ENCODE assay signal across 20 cellular contexts in the genomic region with DNA sequence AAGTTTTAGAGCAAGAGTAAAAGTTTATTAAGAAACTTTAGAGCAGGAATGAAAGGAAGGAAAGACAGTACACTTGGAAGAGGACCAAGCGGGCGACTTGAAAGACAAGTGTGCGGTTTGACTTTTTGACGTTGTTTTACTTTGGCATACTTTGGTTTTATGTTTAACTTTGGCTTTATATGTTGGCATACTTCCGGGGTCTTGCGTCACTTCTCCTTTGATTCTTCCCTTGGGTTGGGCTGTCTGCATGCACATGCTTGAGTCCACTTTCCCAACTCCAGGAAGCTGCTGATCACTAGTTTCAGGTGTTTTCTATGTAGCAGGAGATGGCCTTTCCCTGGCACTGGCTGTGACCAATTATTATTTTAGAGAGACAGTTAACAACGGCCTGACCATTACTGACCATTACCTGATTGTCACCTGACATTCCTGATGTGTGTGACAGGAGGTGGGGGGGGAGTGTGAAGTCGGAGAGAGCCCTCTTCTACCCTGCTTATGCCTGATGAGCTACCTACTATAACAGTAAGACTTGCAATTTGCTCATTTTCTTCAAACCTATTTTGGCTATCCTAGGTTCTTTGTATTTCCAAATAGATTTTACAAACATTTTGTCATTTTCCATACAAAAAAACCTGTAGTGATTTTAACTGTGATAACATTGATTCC. TPM values are rescaled to one million over a fixed set of nuclear protein-coding genes. Genes with fewer than 3 reads are reported as not detected.
DNase-seq lines count a peak whose midpoint lies in the region; ATAC-seq and TF ChIP-seq lines count a peak whose summit lies in the region.
"Had no signal": no experiment of that assay in that cellular context is flagged by ENCODE, and none has a peak within 500 bp of the region (broad histone marks: within the 10 kb centered on the region; RNA-seq: fewer than 3 reads in every experiment).

No MANE protein-coding gene starts in this region.

- DNase-seq in M059J (ENCODE audit: low read depth) (peak; percentile 90), right lobe of liver (peak in 2 of 3 donors; percentile 38 to 83), COLO668 (lab: John Stamatoyannopoulos, UW; ENCODE audit: unreplicated experiment) (no peak)
- DNase-seq in activated naive CD8-positive, alpha-beta T cell treated with anti-CD3 and anti-CD28 coated beads, Interleukin-2, amount 50 U/mL, for 24 hours = no peak
- DNase-seq: activated naive CD4-positive, alpha-beta T cell treated with anti-CD3 and anti-CD28 coated beads, Interleukin-2, amount 10 ng/mL, durations not matched to agents 7 days and 5 days; CD8-positive, alpha-beta memory T cell; naive thymus-derived CD8-positive, alpha-beta T cell; NCI-H1694; retina; stimulated activated CD4-positive, alpha-beta T cell treated with anti-CD3 and anti-CD28 coated beads, Interleukin-2, amount 100 ng/mL, for 24 hours; testis had no signal

- H3K9ac ChIP-seq in duodenal mucosa (ENCODE audit: low read depth in 1 of 2, low read length in 2 of 2) = no peak overlapping the region
- H3K9ac ChIP-seq: KMS-11 had no signal

- ATAC-seq in right lobe of liver (peak; percentile 69 to 84 (median 72)), HG03439 (IDR thresholded peaks at IDR 0.05; ENCODE audit: unreplicated experiment) (no peak), GM18517 (IDR thresholded peaks at IDR 0.05; ENCODE audit: unreplicated experiment) (no peak)
- ATAC-seq in activated naive CD8-positive, alpha-beta T cell treated with anti-CD3 and anti-CD28 coated beads, Interleukin-2, amount 50 U/mL, for 24 hours = no peak
- ATAC-seq: naive thymus-derived CD8-positive, alpha-beta T cell had no signal

- peak overlapping the region; percentile 60 for H3K27ac ChIP-seq in 22Rv1
- H3K27ac ChIP-seq in duodenal mucosa (ENCODE audit: low read depth, low read length) = no peak overlapping the region
- peak overlapping the region; percentile 9 to 57 (median 11) for H3K27ac ChIP-seq in right lobe of liver
- H3K27ac ChIP-seq: KMS-11, SK-N-MC, testis, VCaP had no signal

- H3K27me3 Mint-ChIP-seq in activated naive CD8-positive, alpha-beta T cell treated with anti-CD3 and anti-CD28 coated beads, Interleukin-2, amount 50 U/mL, for 24 hours = no peaks in the 10 kb centered on the region
- H3K27me3 Mint-ChIP-seq: activated naive CD4-positive, alpha-beta T cell treated with anti-CD3 and anti-CD28 coated beads, Interleukin-2, amount 10 ng/mL, durations not matched to agents 7 days and 5 days; CD8-positive, alpha-beta memory T cell; naive thymus-derived CD8-positive, alpha-beta T cell had no signal

- no peak overlapping the region for H3K4me3 Mint-ChIP-seq in activated naive CD8-positive, alpha-beta T cell treated with anti-CD3 and anti-CD28 coated beads, Interleukin-2, amount 50 U/mL, for 24 hours
- H3K4me3 Mint-ChIP-seq: activated naive CD4-positive, alpha-beta T cell treated with anti-CD3 and anti-CD28 coated beads, Interleukin-2, amount 10 ng/mL, durations not matched to agents 7 days and 5 days; CD8-positive, alpha-beta memory T cell; naive thymus-derived CD8-positive, alpha-beta T cell had no signal

- H3K9me3 Mint-ChIP-seq in activated naive CD8-positive, alpha-beta T cell treated with anti-CD3 and anti-CD28 coated beads, Interleukin-2, amount 50 U/mL, for 24 hours = peaks cover 23% of the 10 kb centered on the region

- peak overlapping the region; percentile 6 to 25 for H3K4me3 ChIP-seq in duodenal mucosa (ENCODE audit: low read depth in 1 of 2, low read length in 2 of 2)
- no peak overlapping the region for H3K4me3 ChIP-seq in right lobe of liver
- H3K4me3 ChIP-seq: SK-N-MC, testis had no signal

- H3K27ac Mint-ChIP-seq in activated naive CD8-positive, alpha-beta T cell treated with anti-CD3 and anti-CD28 coated beads, Interleukin-2, amount 50 U/mL, for 24 hours = no peak overlapping the region
- H3K27ac Mint-ChIP-seq: activated naive CD4-positive, alpha-beta T cell treated with anti-CD3 and anti-CD28 coated beads, Interleukin-2, amount 10 ng/mL, durations not matched to agents 7 days and 5 days; CD8-positive, alpha-beta memory T cell had no signal

- peak; percentile 23 for TF ChIP-seq POLR2A in right lobe of liver (IDR thresholded peaks at IDR 0.05)

- H3K4me1 Mint-ChIP-seq in activated naive CD8-positive, alpha-beta T cell treated with anti-CD3 and anti-CD28 coated beads, Interleukin-2, amount 50 U/mL, for 24 hours = peaks cover 26% of the 10 kb centered on the region

- WGBS in right lobe of liver (ENCODE audit: insufficient coverage, low coverage, low lambda C conversion rate, missing lambda C conversion rate) = 4% methylated on average over 8 of the region's 8 CpGs

- H3K9me3 ChIP-seq in duodenal mucosa (ENCODE audit: control insufficient read depth in 1 of 2, low read length in 2 of 2) (no peaks in the 10 kb centered on the region), right lobe of liver (no peaks in the 10 kb centered on the region)
- H3K9me3 ChIP-seq: testis had no signal

- H3K36me3 ChIP-seq in duodenal mucosa (ENCODE audit: control insufficient read depth in 1 of 2, insufficient read depth in 2 of 2, low read length in 2 of 2) (no peaks in the 10 kb centered on the region), right lobe of liver (no peaks in the 10 kb centered on the region)

- TF ChIP-seq CTCF in 22Rv1 (IDR thresholded peaks at IDR 0.05) (no peak), right lobe of liver (IDR thresholded peaks at IDR 0.05) (no peak)

- H3K36me3 Mint-ChIP-seq in activated naive CD8-positive, alpha-beta T cell treated with anti-CD3 and anti-CD28 coated beads, Interleukin-2, amount 50 U/mL, for 24 hours (ENCODE audit: low read depth) = peaks cover 3% of the 10 kb centered on the region

- H3K27me3 ChIP-seq in duodenal mucosa (ENCODE audit: control insufficient read depth in 1 of 2, insufficient read depth in 2 of 2, low read length in 2 of 2) (no peaks in the 10 kb centered on the region), right lobe of liver (no peaks in the 10 kb centered on the region)
- H3K27me3 ChIP-seq: testis had no signal

- intact Hi-C loops in right lobe of liver (cut with DNase I) = no loop called here

- H3K4me1 ChIP-seq in duodenal mucosa (ENCODE audit: control insufficient read depth in 1 of 2, insufficient read depth in 2 of 2, low read length in 2 of 2) (peaks cover 3 to 9% of the 10 kb centered on the region in 2 donors), right lobe of liver (peaks cover 0 to 42% (median 15%) of the 10 kb centered on the region in 4 donors)
- H3K4me1 ChIP-seq: testis had no signal

RNA-seq across cellular contexts. Expression of a gene that starts 45.5 kb away (rescaled TPM):
- not detected in 2 replicates for total RNA-seq in M059J (2014; rRNA removed; shearing (Covaris generic))
- 1 to 10 TPM in 1 of 6 experiments, under 1 TPM in 5; 0.19 to 2.0 (median 0.38) TPM for total RNA-seq in right lobe of liver
- total RNA-seq: kidney epithelial cell, NCI-H460 had no signal

Comparison
In these comparisons a context has a peak if more than half of its experiments do, and no peak if none do; other contexts are left out.
1. DNase-seq: peak in M059J (single experiment) and right lobe of liver (2 of 3); none in COLO668 (single experiment) and activated naive CD8-positive, alpha-beta T cell treated with anti-CD3 and anti-CD28 coated beads, Interleukin-2, amount 50 U/mL, for 24 hours (single experiment).
2. H3K4me3 ChIP-seq: peak in duodenal mucosa (2 of 2); none in right lobe of liver (0 of 3).
3. ATAC-seq: peak in right lobe of liver (4 of 4); none in HG03439 (single experiment), activated naive CD8-positive, alpha-beta T cell treated with anti-CD3 and anti-CD28 coated beads, Interleukin-2, amount 50 U/mL, for 24 hours (single experiment) and GM18517 (single experiment).